ENCODE assay signal across 1 cellular context in the genomic region with DNA sequence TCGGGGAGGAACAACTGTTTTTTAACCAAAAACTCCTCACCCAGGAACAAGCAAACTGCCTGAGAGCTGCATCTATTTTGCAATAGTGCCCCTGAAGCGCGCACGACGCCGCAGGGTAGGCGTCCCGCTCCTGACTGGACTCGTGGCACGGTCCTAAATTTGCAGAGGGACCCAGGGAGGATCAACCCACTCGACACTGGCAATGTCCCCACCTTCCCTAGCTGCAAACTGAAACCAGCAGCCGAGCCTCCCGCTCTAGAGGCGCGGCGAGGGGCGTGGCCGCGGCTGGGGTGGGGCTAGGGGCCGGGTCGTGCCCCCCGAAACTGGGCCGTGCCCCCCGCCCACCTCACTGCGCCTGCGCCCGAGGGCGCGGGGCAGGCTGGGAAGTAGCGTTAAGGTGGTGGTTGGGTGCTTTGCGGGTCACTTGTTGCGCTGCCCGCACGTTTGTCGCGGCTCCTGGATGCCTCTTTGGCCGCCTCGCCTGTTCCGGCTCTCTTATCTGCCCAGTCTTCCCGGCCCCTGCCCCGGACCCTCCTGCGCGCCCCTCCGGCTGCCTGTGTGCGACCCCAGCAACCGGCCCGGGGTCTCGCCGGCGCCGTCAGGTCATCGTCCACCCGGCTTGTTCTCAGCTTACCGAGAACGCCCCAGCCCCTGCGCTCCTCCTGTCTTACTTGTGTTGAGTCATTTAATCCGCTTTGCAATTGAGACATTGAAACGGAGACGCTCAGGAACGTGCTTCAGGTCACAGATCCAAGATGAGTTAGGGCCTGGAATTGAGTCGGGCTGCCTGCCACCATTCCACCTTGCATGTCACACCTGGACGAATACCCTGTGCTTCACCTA.
A peak's percentile ranks its signal among the peaks of the same experiment; 100 is the strongest.
TF ChIP-seq lines count a peak whose summit lies in the region.

No MANE protein-coding gene starts in this region.

TF ChIP-seq in HEK293, 187 proteins besides CTCF, POLR2A, EP300 and RAD21 (continued from another document and continues in another):
- TF ChIP-seq TRIM28 (IDR thresholded peaks at IDR 0.05; ENCODE audit: borderline replicate concordance, low read length) = peak; percentile 58; the same call in 1 of the 2 replicates
- no peak for TF ChIP-seq ZNF112 (tag by site-specific recombination; IDR thresholded peaks at IDR 0.05)
- TF ChIP-seq KLF10 (tag by site-specific recombination; IDR thresholded peaks at IDR 0.05) = peak; percentile 100
- TF ChIP-seq ZNF221 (tag by site-specific recombination; IDR thresholded peaks at IDR 0.05; ENCODE audit: borderline replicate concordance) = peak; percentile 93; the same call in 1 of the 2 replicates
- 0 out of 2 replicates have a peak, but pooled peaks have one; percentile 37 for TF ChIP-seq MYNN (tag by site-specific recombination; IDR thresholded peaks at IDR 0.05; ENCODE audit: borderline replicate concordance)
- no peak for TF ChIP-seq ZNF16 (tag by site-specific recombination; IDR thresholded peaks at IDR 0.05; ENCODE audit: low read depth)
- no peak for TF ChIP-seq ZNF626 (tag by site-specific recombination; IDR thresholded peaks at IDR 0.05)
- no peak for TF ChIP-seq SETDB1 (IDR thresholded peaks at IDR 0.05; ENCODE audit: insufficient read length, low read length)
- TF ChIP-seq, protein P1, sequence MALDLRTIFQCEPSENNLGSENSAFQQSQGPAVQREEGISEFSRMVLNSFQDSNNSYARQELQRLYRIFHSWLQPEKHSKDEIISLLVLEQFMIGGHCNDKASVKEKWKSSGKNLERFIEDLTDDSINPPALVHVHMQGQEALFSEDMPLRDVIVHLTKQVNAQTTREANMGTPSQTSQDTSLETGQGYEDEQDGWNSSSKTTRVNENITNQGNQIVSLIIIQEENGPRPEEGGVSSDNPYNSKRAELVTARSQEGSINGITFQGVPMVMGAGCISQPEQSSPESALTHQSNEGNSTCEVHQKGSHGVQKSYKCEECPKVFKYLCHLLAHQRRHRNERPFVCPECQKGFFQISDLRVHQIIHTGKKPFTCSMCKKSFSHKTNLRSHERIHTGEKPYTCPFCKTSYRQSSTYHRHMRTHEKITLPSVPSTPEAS (tag by site-specific recombination; IDR thresholded peaks at IDR 0.05) = peak; percentile 73
- TF ChIP-seq, protein P2, sequence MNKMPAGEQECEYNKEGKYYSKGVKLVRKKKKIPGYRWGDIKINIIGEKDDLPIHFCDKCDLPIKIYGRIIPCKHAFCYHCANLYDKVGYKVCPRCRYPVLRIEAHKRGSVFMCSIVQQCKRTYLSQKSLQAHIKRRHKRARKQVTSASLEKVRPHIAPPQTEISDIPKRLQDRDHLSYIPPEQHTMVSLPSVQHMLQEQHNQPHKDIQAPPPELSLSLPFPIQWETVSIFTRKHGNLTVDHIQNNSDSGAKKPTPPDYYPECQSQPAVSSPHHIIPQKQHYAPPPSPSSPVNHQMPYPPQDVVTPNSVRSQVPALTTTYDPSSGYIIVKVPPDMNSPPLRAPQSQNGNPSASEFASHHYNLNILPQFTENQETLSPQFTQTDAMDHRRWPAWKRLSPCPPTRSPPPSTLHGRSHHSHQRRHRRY (tag by site-specific recombination; IDR thresholded peaks at IDR 0.05) = 0 out of 2 replicates have a peak, but pooled peaks have one; percentile 78
- no peak for TF ChIP-seq ZNF658 (tag by site-specific recombination; IDR thresholded peaks at IDR 0.05)
- peak; percentile 92 for TF ChIP-seq ZFHX2 (tag by site-specific recombination; conservative IDR thresholded peaks at IDR 0.05)
- TF ChIP-seq, protein P3, sequence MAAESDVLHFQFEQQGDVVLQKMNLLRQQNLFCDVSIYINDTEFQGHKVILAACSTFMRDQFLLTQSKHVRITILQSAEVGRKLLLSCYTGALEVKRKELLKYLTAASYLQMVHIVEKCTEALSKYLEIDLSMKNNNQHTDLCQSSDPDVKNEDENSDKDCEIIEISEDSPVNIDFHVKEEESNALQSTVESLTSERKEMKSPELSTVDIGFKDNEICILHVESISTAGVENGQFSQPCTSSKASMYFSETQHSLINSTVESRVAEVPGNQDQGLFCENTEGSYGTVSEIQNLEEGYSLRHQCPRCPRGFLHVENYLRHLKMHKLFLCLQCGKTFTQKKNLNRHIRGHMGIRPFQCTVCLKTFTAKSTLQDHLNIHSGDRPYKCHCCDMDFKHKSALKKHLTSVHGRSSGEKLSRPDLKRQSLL (tag by site-specific recombination; IDR thresholded peaks at IDR 0.05) = no peak
- TF ChIP-seq, protein P4, sequence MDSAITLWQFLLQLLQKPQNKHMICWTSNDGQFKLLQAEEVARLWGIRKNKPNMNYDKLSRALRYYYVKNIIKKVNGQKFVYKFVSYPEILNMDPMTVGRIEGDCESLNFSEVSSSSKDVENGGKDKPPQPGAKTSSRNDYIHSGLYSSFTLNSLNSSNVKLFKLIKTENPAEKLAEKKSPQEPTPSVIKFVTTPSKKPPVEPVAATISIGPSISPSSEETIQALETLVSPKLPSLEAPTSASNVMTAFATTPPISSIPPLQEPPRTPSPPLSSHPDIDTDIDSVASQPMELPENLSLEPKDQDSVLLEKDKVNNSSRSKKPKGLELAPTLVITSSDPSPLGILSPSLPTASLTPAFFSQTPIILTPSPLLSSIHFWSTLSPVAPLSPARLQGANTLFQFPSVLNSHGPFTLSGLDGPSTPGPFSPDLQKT (IDR thresholded peaks at IDR 0.05; ENCODE audit: borderline replicate concordance, low read depth, low read length) = no peak
- peak; percentile 98 for TF ChIP-seq ZBTB7A (tag by site-specific recombination; IDR thresholded peaks at IDR 0.05; ENCODE audit: low read depth)
- TF ChIP-seq, protein P5, sequence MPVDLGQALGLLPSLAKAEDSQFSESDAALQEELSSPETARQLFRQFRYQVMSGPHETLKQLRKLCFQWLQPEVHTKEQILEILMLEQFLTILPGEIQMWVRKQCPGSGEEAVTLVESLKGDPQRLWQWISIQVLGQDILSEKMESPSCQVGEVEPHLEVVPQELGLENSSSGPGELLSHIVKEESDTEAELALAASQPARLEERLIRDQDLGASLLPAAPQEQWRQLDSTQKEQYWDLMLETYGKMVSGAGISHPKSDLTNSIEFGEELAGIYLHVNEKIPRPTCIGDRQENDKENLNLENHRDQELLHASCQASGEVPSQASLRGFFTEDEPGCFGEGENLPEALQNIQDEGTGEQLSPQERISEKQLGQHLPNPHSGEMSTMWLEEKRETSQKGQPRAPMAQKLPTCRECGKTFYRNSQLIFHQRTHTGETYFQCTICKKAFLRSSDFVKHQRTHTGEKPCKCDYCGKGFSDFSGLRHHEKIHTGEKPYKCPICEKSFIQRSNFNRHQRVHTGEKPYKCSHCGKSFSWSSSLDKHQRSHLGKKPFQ (tag by site-specific recombination; IDR thresholded peaks at IDR 0.05) = 0 out of 2 replicates have a peak, but pooled peaks have one; percentile 11
- 0 out of 2 replicates have a peak, but pooled peaks have one; percentile 8 for TF ChIP-seq ZNF596 (tag by site-specific recombination; IDR thresholded peaks at IDR 0.05)
- TF ChIP-seq, protein P6, sequence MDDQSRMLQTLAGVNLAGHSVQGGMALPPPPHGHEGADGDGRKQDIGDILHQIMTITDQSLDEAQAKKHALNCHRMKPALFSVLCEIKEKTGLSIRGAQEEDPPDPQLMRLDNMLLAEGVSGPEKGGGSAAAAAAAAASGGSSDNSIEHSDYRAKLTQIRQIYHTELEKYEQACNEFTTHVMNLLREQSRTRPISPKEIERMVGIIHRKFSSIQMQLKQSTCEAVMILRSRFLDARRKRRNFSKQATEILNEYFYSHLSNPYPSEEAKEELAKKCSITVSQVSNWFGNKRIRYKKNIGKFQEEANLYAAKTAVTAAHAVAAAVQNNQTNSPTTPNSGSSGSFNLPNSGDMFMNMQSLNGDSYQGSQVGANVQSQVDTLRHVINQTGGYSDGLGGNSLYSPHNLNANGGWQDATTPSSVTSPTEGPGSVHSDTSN (CRISPR knock-in tag; IDR thresholded peaks at IDR 0.05) = no peak
- no peak for TF ChIP-seq ZNF140 (tag by site-specific recombination; IDR thresholded peaks at IDR 0.05)
- peak; percentile 99 for TF ChIP-seq BCL11A (tag by site-specific recombination; IDR thresholded peaks at IDR 0.05; ENCODE audit: low read depth)
- peak; percentile 81 for TF ChIP-seq FEZF1 (tag by site-specific recombination; IDR thresholded peaks at IDR 0.05)
- no peak for TF ChIP-seq HOXA7 (CRISPR knock-in tag; IDR thresholded peaks at IDR 0.05; ENCODE audit: borderline replicate concordance)
- TF ChIP-seq ZNF558 (tag by site-specific recombination; IDR thresholded peaks at IDR 0.05) = peak; percentile 79
- TF ChIP-seq ZNF354C (tag by site-specific recombination; IDR thresholded peaks at IDR 0.05; ENCODE audit: borderline replicate concordance, low read depth) = no peak
- TF ChIP-seq ZNF37A (tag by site-specific recombination; IDR thresholded peaks at IDR 0.05) = no peak
- TF ChIP-seq ZNF624 (tag by site-specific recombination; IDR thresholded peaks at IDR 0.05) = no peak; the same call in 1 of the 2 replicates
- no peak for TF ChIP-seq ZNF426 (tag by site-specific recombination; IDR thresholded peaks at IDR 0.05)
- TF ChIP-seq ZNF366 (tag by site-specific recombination; conservative IDR thresholded peaks at IDR 0.05) = peak; percentile 74
- TF ChIP-seq ZNF423 (tag by site-specific recombination; IDR thresholded peaks at IDR 0.05) = peak; percentile 46; the same call in 1 of the 2 replicates
- TF ChIP-seq ZNF664 (tag by site-specific recombination; IDR thresholded peaks at IDR 0.05) = no peak; the same call in none of the 2 replicates
- TF ChIP-seq, protein P7, sequence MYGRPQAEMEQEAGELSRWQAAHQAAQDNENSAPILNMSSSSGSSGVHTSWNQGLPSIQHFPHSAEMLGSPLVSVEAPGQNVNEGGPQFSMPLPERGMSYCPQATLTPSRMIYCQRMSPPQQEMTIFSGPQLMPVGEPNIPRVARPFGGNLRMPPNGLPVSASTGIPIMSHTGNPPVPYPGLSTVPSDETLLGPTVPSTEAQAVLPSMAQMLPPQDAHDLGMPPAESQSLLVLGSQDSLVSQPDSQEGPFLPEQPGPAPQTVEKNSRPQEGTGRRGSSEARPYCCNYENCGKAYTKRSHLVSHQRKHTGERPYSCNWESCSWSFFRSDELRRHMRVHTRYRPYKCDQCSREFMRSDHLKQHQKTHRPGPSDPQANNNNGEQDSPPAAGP (tag by site-specific recombination; IDR thresholded peaks at IDR 0.05) = peak; percentile 99
- TF ChIP-seq KLF16 (tag by site-specific recombination; IDR thresholded peaks at IDR 0.05) = peak; percentile 96
- TF ChIP-seq ZNF341 (tag by site-specific recombination; IDR thresholded peaks at IDR 0.05; ENCODE audit: low read depth) = peak; percentile 65
- TF ChIP-seq, protein P8, sequence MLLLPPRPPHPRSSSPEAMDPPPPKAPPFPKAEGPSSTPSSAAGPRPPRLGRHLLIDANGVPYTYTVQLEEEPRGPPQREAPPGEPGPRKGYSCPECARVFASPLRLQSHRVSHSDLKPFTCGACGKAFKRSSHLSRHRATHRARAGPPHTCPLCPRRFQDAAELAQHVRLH (tag by site-specific recombination; IDR thresholded peaks at IDR 0.05) = peak; percentile 42; the same call in 1 of the 2 replicates
- TF ChIP-seq ZNF19 (tag by site-specific recombination; IDR thresholded peaks at IDR 0.05; ENCODE audit: low read depth) = no peak
- TF ChIP-seq ZNF747 (tag by site-specific recombination; IDR thresholded peaks at IDR 0.05) = no peak
- peak; percentile 54 for TF ChIP-seq ZNF623 (tag by site-specific recombination; IDR thresholded peaks at IDR 0.05)
- TF ChIP-seq IKZF3 (tag by site-specific recombination; IDR thresholded peaks at IDR 0.05) = peak; percentile 92
- TF ChIP-seq ZBTB8A (tag by site-specific recombination; IDR thresholded peaks at IDR 0.05) = peak; percentile 93
- peak; percentile 82; the same call in 1 of the 2 replicates for TF ChIP-seq ZSCAN30 (tag by site-specific recombination; IDR thresholded peaks at IDR 0.05)
- TF ChIP-seq ZFP37 (tag by site-specific recombination; IDR thresholded peaks at IDR 0.05) = peak; percentile 100
- TF ChIP-seq ZNF138 (tag by site-specific recombination; IDR thresholded peaks at IDR 0.05; ENCODE audit: borderline replicate concordance) = no peak
- TF ChIP-seq, protein P9, sequence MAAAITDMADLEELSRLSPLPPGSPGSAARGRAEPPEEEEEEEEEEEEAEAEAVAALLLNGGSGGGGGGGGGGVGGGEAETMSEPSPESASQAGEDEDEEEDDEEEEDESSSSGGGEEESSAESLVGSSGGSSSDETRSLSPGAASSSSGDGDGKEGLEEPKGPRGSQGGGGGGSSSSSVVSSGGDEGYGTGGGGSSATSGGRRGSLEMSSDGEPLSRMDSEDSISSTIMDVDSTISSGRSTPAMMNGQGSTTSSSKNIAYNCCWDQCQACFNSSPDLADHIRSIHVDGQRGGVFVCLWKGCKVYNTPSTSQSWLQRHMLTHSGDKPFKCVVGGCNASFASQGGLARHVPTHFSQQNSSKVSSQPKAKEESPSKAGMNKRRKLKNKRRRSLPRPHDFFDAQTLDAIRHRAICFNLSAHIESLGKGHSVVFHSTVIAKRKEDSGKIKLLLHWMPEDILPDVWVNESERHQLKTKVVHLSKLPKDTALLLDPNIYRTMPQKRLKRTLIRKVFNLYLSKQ (tag by site-specific recombination; IDR thresholded peaks at IDR 0.05; ENCODE audit: borderline replicate concordance) = no peak
- no peak for TF ChIP-seq ZNF529 (tag by site-specific recombination; IDR thresholded peaks at IDR 0.05; ENCODE audit: insufficient replicate concordance)
- no peak; the same call in 1 of the 2 replicates for TF ChIP-seq GLI4 (tag by site-specific recombination; IDR thresholded peaks at IDR 0.05)
- TF ChIP-seq SP7 (tag by site-specific recombination; IDR thresholded peaks at IDR 0.05) = peak; percentile 95
- TF ChIP-seq, protein P10, sequence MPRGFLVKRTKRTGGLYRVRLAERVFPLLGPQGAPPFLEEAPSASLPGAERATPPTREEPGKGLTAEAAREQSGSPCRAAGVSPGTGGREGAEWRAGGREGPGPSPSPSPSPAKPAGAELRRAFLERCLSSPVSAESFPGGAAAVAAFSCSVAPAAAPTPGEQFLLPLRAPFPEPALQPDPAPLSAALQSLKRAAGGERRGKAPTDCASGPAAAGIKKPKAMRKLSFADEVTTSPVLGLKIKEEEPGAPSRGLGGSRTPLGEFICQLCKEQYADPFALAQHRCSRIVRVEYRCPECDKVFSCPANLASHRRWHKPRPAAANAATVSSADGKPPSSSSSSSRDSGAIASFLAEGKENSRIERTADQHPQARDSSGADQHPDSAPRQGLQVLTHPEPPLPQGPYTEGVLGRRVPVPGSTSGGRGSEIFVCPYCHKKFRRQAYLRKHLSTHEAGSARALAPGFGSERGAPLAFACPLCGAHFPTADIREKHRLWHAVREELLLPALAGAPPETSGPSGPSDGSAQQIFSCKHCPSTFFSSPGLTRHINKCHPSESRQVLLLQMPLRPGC (tag by site-specific recombination; IDR thresholded peaks at IDR 0.05) = peak; percentile 84
- peak; percentile 60 for TF ChIP-seq ZBTB21 (tag by site-specific recombination; IDR thresholded peaks at IDR 0.05)
- TF ChIP-seq YY2 (tag by site-specific recombination; IDR thresholded peaks at IDR 0.05) = no peak
- TF ChIP-seq ZNF792 (tag by site-specific recombination; IDR thresholded peaks at IDR 0.05) = peak; percentile 92
- 0 out of 2 replicates have a peak, but pooled peaks have one; percentile 92 for TF ChIP-seq REPIN1 (tag by site-specific recombination; IDR thresholded peaks at IDR 0.05; ENCODE audit: low read depth)
- TF ChIP-seq MZF1 (tag by site-specific recombination; IDR thresholded peaks at IDR 0.05; ENCODE audit: borderline replicate concordance) = 0 out of 2 replicates have a peak, but pooled peaks have one; percentile 48
- TF ChIP-seq ZNF549 (tag by site-specific recombination; IDR thresholded peaks at IDR 0.05) = no peak
- no peak for TF ChIP-seq ZNF214 (tag by site-specific recombination; IDR thresholded peaks at IDR 0.05; ENCODE audit: borderline replicate concordance)
- TF ChIP-seq ZNF335 (tag by site-specific recombination; conservative IDR thresholded peaks at IDR 0.05) = peak; percentile 98
- TF ChIP-seq ZNF555 (tag by site-specific recombination; conservative IDR thresholded peaks at IDR 0.05) = no peak
